20 cellular contexts compared by ENCODE assay signal in genomic region chr2:137187258-137187657, GRCh38.
"Had no signal": no experiment of that assay in that cellular context is flagged by ENCODE, and none has a peak within 500 bp of the region (broad histone marks: within the 10 kb centered on the region; RNA-seq: fewer than 3 reads in every experiment).

No MANE protein-coding gene starts in this region.

- H3K4me3 ChIP-seq: gastrocnemius medialis, lower lobe of right lung, ovary, psoas muscle, sigmoid colon, stomach, thyroid gland, vagina had no signal

- H3K4me1 ChIP-seq: gastrocnemius medialis, lower lobe of right lung, psoas muscle, sigmoid colon, stomach, thyroid gland, vagina had no signal

- DNase-seq: cortex of kidney; effector memory CD8-positive, alpha-beta T cell; foreskin fibroblast; gastrocnemius medialis; left ventricle myocardium superior; lower lobe of right lung; natural killer cell; occipital lobe; ovary; posterior cingulate gyrus; psoas muscle; right cardiac atrium; sigmoid colon; stimulated activated CD4-positive, alpha-beta T cell treated with anti-CD3 and anti-CD28 coated beads, Interleukin-2, amount 100 ng/mL, for 24 hours; stimulated activated CD4-positive, alpha-beta T cell treated with anti-CD3 and anti-CD28 coated beads, Interleukin-4, amount 100 ng/mL, for 24 hours; stimulated activated naive CD4-positive, alpha-beta T cell treated with Interleukin-2 at 50 U/mL for 16 hours; stomach; thyroid gland had no signal

- H3K9me3 ChIP-seq: gastrocnemius medialis, lower lobe of right lung, ovary, psoas muscle, sigmoid colon, thyroid gland, vagina had no signal

- H3K27ac ChIP-seq: gastrocnemius medialis, lower lobe of right lung, ovary, psoas muscle, sigmoid colon, stomach, thyroid gland, vagina had no signal

- ATAC-seq: effector memory CD8-positive, alpha-beta T cell; gastrocnemius medialis; left ventricle myocardium superior; lower lobe of right lung; natural killer cell; psoas muscle; right cardiac atrium; stimulated activated effector memory CD8-positive, alpha-beta T cell treated with anti-CD3 and anti-CD28 coated beads, Interleukin-12 subunit alpha, Interleukin-12 subunit beta, amount 100 ng/mL, for 72 hours had no signal

- H3K36me3 ChIP-seq: gastrocnemius medialis, lower lobe of right lung, ovary, sigmoid colon, stomach, thyroid gland, vagina had no signal
